ENCODE assay signal across 17 cellular contexts in genomic region chr17:80379348-80379747, GRCh38.
"Had no signal": no experiment of that assay in that cellular context is flagged by ENCODE, and none has a peak within 500 bp of the region (broad histone marks: within the 10 kb centered on the region; RNA-seq: fewer than 3 reads in every experiment).

No MANE protein-coding gene starts in this region.

- DNase-seq: activated CD4-positive, alpha-beta T cell treated with anti-CD3 and anti-CD28 coated beads, Interleukin-2, amount 10 ng/mL, durations not matched to agents 7 days and 5 days; activated gamma-delta T cell; activated T-cell treated with anti-CD3 and anti-CD28 coated beads, Interleukin-2, amount 50 U/mL, for 4 hours; colonic mucosa; dorsolateral prefrontal cortex; effector memory CD8-positive, alpha-beta T cell; esophagus squamous epithelium; gastrocnemius medialis; stimulated activated CD4-positive, alpha-beta T cell treated with anti-CD3 and anti-CD28 coated beads, Interleukin-12 subunit alpha, Interleukin-12 subunit beta, amount 100 ng/mL, for 4 hours; stimulated activated CD4-positive, alpha-beta T cell treated with anti-CD3 and anti-CD28 coated beads, Interleukin-4, amount 100 ng/mL, for 4 hours; stimulated activated naive CD8-positive, alpha-beta T cell treated with anti-CD3 and anti-CD28 coated beads, Interleukin-15, amount 100 ng/mL, for 72 hours had no signal

- ATAC-seq: activated naive CD4-positive, alpha-beta T cell treated with anti-CD3 and anti-CD28 coated beads, Interleukin-2, amount 50 U/mL, for 72 hours; activated T-cell treated with anti-CD3 and anti-CD28 coated beads, Interleukin-2, amount 50 U/mL, for 4 hours; effector memory CD8-positive, alpha-beta T cell; gastrocnemius medialis; SK-N-SH treated with all-trans-retinoic acid at 6 μM for 48 hours; stimulated activated naive CD8-positive, alpha-beta T cell treated with anti-CD3 and anti-CD28 coated beads, Interleukin-15, amount 100 ng/mL, for 72 hours had no signal

- H3K9me3 Mint-ChIP-seq: activated CD4-positive, alpha-beta T cell treated with anti-CD3 and anti-CD28 coated beads, Interleukin-2, amount 10 ng/mL, durations not matched to agents 7 days and 5 days; activated naive CD4-positive, alpha-beta T cell treated with anti-CD3 and anti-CD28 coated beads, Interleukin-2, amount 50 U/mL, for 72 hours; activated T-cell treated with anti-CD3 and anti-CD28 coated beads, Interleukin-2, amount 50 U/mL, for 4 hours; effector memory CD8-positive, alpha-beta T cell; memory B cell; stimulated activated naive CD8-positive, alpha-beta T cell treated with anti-CD3 and anti-CD28 coated beads, Interleukin-15, amount 100 ng/mL, for 72 hours had no signal

- H3K27ac Mint-ChIP-seq: memory B cell; stimulated activated naive CD8-positive, alpha-beta T cell treated with anti-CD3 and anti-CD28 coated beads, Interleukin-15, amount 100 ng/mL, for 72 hours had no signal

- H3K4me3 Mint-ChIP-seq: activated CD4-positive, alpha-beta T cell treated with anti-CD3 and anti-CD28 coated beads, Interleukin-2, amount 10 ng/mL, durations not matched to agents 7 days and 5 days; activated T-cell treated with anti-CD3 and anti-CD28 coated beads, Interleukin-2, amount 50 U/mL, for 4 hours; effector memory CD8-positive, alpha-beta T cell; memory B cell; stimulated activated naive CD8-positive, alpha-beta T cell treated with anti-CD3 and anti-CD28 coated beads, Interleukin-15, amount 100 ng/mL, for 72 hours had no signal

- H3K4me3 ChIP-seq: colonic mucosa, dorsolateral prefrontal cortex, esophagus squamous epithelium, gastrocnemius medialis, tibial artery had no signal

- H3K4me1 Mint-ChIP-seq: memory B cell had no signal

- FAIRE-seq: astrocyte, islet of Langerhans had no signal

- H3K27me3 Mint-ChIP-seq: activated CD4-positive, alpha-beta T cell treated with anti-CD3 and anti-CD28 coated beads, Interleukin-2, amount 10 ng/mL, durations not matched to agents 7 days and 5 days; effector memory CD8-positive, alpha-beta T cell; memory B cell; stimulated activated naive CD8-positive, alpha-beta T cell treated with anti-CD3 and anti-CD28 coated beads, Interleukin-15, amount 100 ng/mL, for 72 hours had no signal

- H3K27me3 ChIP-seq: colonic mucosa, dorsolateral prefrontal cortex, esophagus squamous epithelium, gastrocnemius medialis, tibial artery had no signal

- H3K4me1 ChIP-seq: colonic mucosa, esophagus squamous epithelium, gastrocnemius medialis, tibial artery had no signal

- H3K9me3 ChIP-seq: colonic mucosa, esophagus squamous epithelium, gastrocnemius medialis, tibial artery had no signal

- H3K27ac ChIP-seq: colonic mucosa, esophagus squamous epithelium, gastrocnemius medialis, tibial artery had no signal
